ENCODE assay signal across 2 cellular contexts in the genomic region with DNA sequence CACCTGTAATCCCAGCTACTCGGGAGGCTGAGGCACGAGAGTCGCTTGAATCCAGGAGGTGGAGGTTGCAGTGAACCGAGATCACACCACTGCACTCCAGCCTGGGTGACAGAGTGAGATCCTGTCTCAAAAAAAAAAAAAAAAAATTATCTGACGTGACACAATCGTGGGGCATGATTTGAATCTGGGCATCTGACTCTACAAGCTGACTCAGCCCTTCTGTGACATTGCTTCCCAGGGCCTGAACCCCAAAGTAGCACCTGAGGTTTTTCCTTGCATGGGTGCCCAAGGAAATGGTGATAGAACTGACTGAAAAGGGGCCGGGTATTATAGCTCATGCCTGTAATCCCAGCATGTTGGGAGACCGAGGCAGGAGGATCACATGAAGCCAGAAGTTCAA.
TF ChIP-seq lines count a peak whose summit lies in the region.

No MANE protein-coding gene starts in this region.

TF ChIP-seq in HEK293, 187 proteins besides CTCF, POLR2A, EP300 and RAD21:
- 0 out of 2 replicates have a peak, but pooled peaks have one; percentile 5 for TF ChIP-seq ZBTB17 (tag by site-specific recombination; IDR thresholded peaks at IDR 0.05)

TF ChIP-seq in HepG2, 621 proteins besides CTCF, POLR2A, EP300 and RAD21:
- TF ChIP-seq MAFK (conservative IDR thresholded peaks at IDR 0.05 in 1 of 2, IDR thresholded peaks at IDR 0.05 in 1 of 2; ENCODE audit: low read length in 2 of 2) (peak; percentile 73 to 78), MAFF (IDR thresholded peaks at IDR 0.05; ENCODE audit: low read depth, low read length) (peak; percentile 72)
